ENCODE assay signal across 17 cellular contexts in the genomic region with DNA sequence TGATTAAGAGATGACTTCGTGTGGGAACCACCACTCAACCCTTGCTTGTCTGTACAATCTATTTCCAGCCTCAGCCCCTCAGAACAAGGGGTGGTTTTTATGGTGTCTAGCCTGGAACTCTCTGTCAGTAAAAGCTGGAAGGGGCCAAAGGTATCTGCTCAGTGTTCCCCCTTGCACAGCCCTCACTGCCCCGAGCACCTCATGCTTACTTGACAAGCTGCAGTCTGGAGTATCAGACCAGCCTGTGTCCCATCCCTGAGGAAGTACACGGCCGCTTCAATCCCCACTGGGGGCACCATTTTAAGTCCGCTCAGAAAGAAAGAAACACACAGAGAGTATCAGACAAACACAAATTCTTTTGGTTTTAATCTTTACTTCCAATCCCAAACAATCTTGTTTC.
"Had no signal": no experiment of that assay in that cellular context is flagged by ENCODE, and none has a peak within 500 bp of the region (broad histone marks: within the 10 kb centered on the region; RNA-seq: fewer than 3 reads in every experiment).

No MANE protein-coding gene starts in this region.

- ATAC-seq: activated T-helper 17 cell treated with anti-CD3 and anti-CD28 coated beads, Interleukin-2, amount 50 U/mL, for 72 hours; lower lobe of right lung; stimulated activated effector memory CD8-positive, alpha-beta T cell treated with anti-CD3 and anti-CD28 coated beads, Interleukin-12 subunit alpha, Interleukin-12 subunit beta, amount 100 ng/mL, for 72 hours; T-cell had no signal

- H3K9me3 ChIP-seq: lower lobe of right lung, pancreas, thyroid gland, uterus had no signal

- H3K4me1 ChIP-seq: uterus had no signal

- H3K36me3 ChIP-seq: cardiac muscle cell, uterus had no signal

- DNase-seq: activated CD4-positive, alpha-beta T cell treated with anti-CD3 and anti-CD28 coated beads for 1 hour; activated CD4-positive, alpha-beta T cell treated with anti-CD3 and anti-CD28 coated beads, Interleukin-2, amount 50 U/mL, for 4 hours; activated naive CD4-positive, alpha-beta T cell treated with anti-CD3 and anti-CD28 coated beads, Interleukin-2, amount 10 ng/mL, durations not matched to agents 7 days and 5 days; activated T-cell treated with anti-CD3 and anti-CD28 coated beads for 4 hours; foreskin fibroblast; glutamatergic neuron; kidney glomerular epithelial cell; lower lobe of right lung; midbrain; pancreas; T-cell; T-helper 9 cell; thyroid gland; uterus had no signal

- H3K27ac ChIP-seq: cardiac muscle cell, lower lobe of right lung had no signal

- H3K27me3 ChIP-seq: cardiac muscle cell, pancreas, thyroid gland, uterus had no signal

- H3K4me3 ChIP-seq: cardiac muscle cell, lower lobe of right lung, pancreas, thyroid gland, uterus had no signal
